In genomic region chr12:66199141-66199540, GRCh38 we compare ENCODE assay signal across 22 cellular contexts. TPM values are rescaled to one million over a fixed set of nuclear protein-coding genes. Genes with fewer than 3 reads are reported as not detected.
A peak's percentile ranks its signal among the peaks of the same experiment; 100 is the strongest.
DNase-seq lines count a peak whose midpoint lies in the region; ATAC-seq and TF ChIP-seq lines count a peak whose summit lies in the region.
"Had no signal": no experiment of that assay in that cellular context is flagged by ENCODE, and none has a peak within 500 bp of the region (broad histone marks: within the 10 kb centered on the region; RNA-seq: fewer than 3 reads in every experiment).

No MANE protein-coding gene starts in this region.

- H3K9me3 ChIP-seq in right atrium auricular region (no peaks in the 10 kb centered on the region), subcutaneous abdominal adipose tissue (ENCODE audit: control insufficient read depth in 5 of 5, low read length in 5 of 5) (peaks cover 0 to 4% (median 3%) of the 10 kb centered on the region in 5 donors)
- H3K9me3 ChIP-seq: BLaER1, HAP-1 had no signal

- H3K4me3 Mint-ChIP-seq in dendritic cell treated with granulocyte-macrophage colony-stimulating factor and Interleukin-4, amounts not matched to agents 40 ng/mL and 50 ng/mL, for 4 days, result no peak overlapping the region
- H3K4me3 Mint-ChIP-seq: B cell; CD4-positive, alpha-beta T cell; CD8-positive, alpha-beta memory T cell; HFFc6 had no signal

- peaks cover 53% of the 10 kb centered on the region for H3K4me1 Mint-ChIP-seq in dendritic cell treated with granulocyte-macrophage colony-stimulating factor and Interleukin-4, amounts not matched to agents 40 ng/mL and 50 ng/mL, for 4 days (ENCODE audit: low read depth)

- peak overlapping the region in 1 of 5 donors; percentile 6 for H3K9ac ChIP-seq in subcutaneous abdominal adipose tissue (ENCODE audit: low read length in 5 of 5)
- H3K9ac ChIP-seq: BLaER1 had no signal

- no peaks in the 10 kb centered on the region for H3K27me3 Mint-ChIP-seq in dendritic cell treated with granulocyte-macrophage colony-stimulating factor and Interleukin-4, amounts not matched to agents 40 ng/mL and 50 ng/mL, for 4 days

- H3K4me3 ChIP-seq in right atrium auricular region (no peak overlapping the region), subcutaneous abdominal adipose tissue (ENCODE audit: low read depth in 1 of 5, low read length in 5 of 5) (no peak overlapping the region)
- H3K4me3 ChIP-seq: BLaER1, GM12878, HAP-1 had no signal

- H3K4me1 ChIP-seq in right atrium auricular region (peaks cover 0 to 16% of the 10 kb centered on the region in 2 donors), subcutaneous abdominal adipose tissue (ENCODE audit: control insufficient read depth in 5 of 5, insufficient read depth in 5 of 5, low read length in 5 of 5) (peaks cover 3 to 22% (median 19%) of the 10 kb centered on the region in 5 donors)
- H3K4me1 ChIP-seq: BLaER1, HAP-1 had no signal

- H3K36me3 ChIP-seq in right atrium auricular region (no peaks in the 10 kb centered on the region), subcutaneous abdominal adipose tissue (ENCODE audit: control insufficient read depth in 5 of 5, insufficient read depth in 5 of 5, low read length in 5 of 5) (peaks cover 0 to 5% (median 2%) of the 10 kb centered on the region in 5 donors)
- H3K36me3 ChIP-seq: BLaER1, HAP-1 had no signal

- H3K9me3 Mint-ChIP-seq in dendritic cell treated with granulocyte-macrophage colony-stimulating factor and Interleukin-4, amounts not matched to agents 40 ng/mL and 50 ng/mL, for 4 days, result no peaks in the 10 kb centered on the region
- H3K9me3 Mint-ChIP-seq: CD4-positive, alpha-beta T cell had no signal

- H3K36me3 Mint-ChIP-seq in dendritic cell treated with granulocyte-macrophage colony-stimulating factor and Interleukin-4, amounts not matched to agents 40 ng/mL and 50 ng/mL, for 4 days (ENCODE audit: low read depth), result peaks cover 43% of the 10 kb centered on the region

- TF ChIP-seq CTCF in right atrium auricular region (IDR thresholded peaks at IDR 0.05), result no peak
- TF ChIP-seq CTCF in omental fat pad (IDR thresholded peaks at IDR 0.05), result no peak

- intact Hi-C loops in Right ventricle myocardium inferior (cut with DNase I), result no loop called here
- intact Hi-C loops in dendritic cell treated with granulocyte-macrophage colony-stimulating factor and Interleukin-4, amounts not matched to agents 40 ng/mL and 50 ng/mL, for 4 days (cut with micrococcal nuclease), result no loop called here

- H3K27me3 ChIP-seq in right atrium auricular region (no peaks in the 10 kb centered on the region), subcutaneous abdominal adipose tissue (ENCODE audit: control insufficient read depth in 5 of 5, insufficient read depth in 4 of 5, low read length in 5 of 5) (no peaks in the 10 kb centered on the region)
- H3K27me3 ChIP-seq: BLaER1 had no signal

- ATAC-seq in Right ventricle myocardium inferior (peak; percentile 26), omental fat pad (ENCODE audit: low FRiP score) (peak; percentile 57)
- ATAC-seq: GM12878 had no signal

- H3K27ac ChIP-seq in right atrium auricular region (no peak overlapping the region), subcutaneous abdominal adipose tissue (ENCODE audit: low read depth, low read length) (peak overlapping the region; percentile 17)
- H3K27ac ChIP-seq: 22Rv1, BLaER1, C4-2B had no signal

- H3K27ac Mint-ChIP-seq in dendritic cell treated with granulocyte-macrophage colony-stimulating factor and Interleukin-4, amounts not matched to agents 40 ng/mL and 50 ng/mL, for 4 days, result peak overlapping the region; percentile 1
- H3K27ac Mint-ChIP-seq: B cell; CD4-positive, alpha-beta T cell; CD8-positive, alpha-beta memory T cell; HFFc6 had no signal

- DNase-seq in Right ventricle myocardium inferior (ENCODE audit: missing footprints) (no peak), right atrium auricular region (ENCODE audit: low spot score) (no peak), omental fat pad (ENCODE audit: low spot score) (no peak), germinal center (ENCODE audit: low spot score) (no peak)
- DNase-seq in activated effector memory CD4-positive, alpha-beta T cell treated with Interleukin-2 at 50 U/mL for 16 hours, result no peak
- DNase-seq in activated CD4-positive, CD25-positive, alpha-beta regulatory T cell (lab: John Stamatoyannopoulos, UW), result no peak
- DNase-seq: CD4-positive, alpha-beta T cell; CD8-positive, alpha-beta memory T cell; DMS 273 treated with DMSO at 0.1 percent for 48 hours; DMS79; EL; GDM1; GOT3; HFFc6 had no signal

RNA-seq across cellular contexts. Expression of gene IRAK3, which starts 10.1 kb away (rescaled TPM):
- total RNA-seq in Right ventricle myocardium inferior (5.0 TPM), right atrium auricular region (10 to 100 TPM; 12.3 to 15.8 TPM), omental fat pad (100 to 1,000 TPM in 1 of 4 donors, 10 to 100 TPM in 3; 62.3 to 136 (median 76.2) TPM)

RNA-seq across cellular contexts. Expression of gene TMBIM4, which starts 29.3 kb away (rescaled TPM):
- 67.6 TPM for total RNA-seq in Right ventricle myocardium inferior
- 100 to 1,000 TPM; 107 to 139 TPM for total RNA-seq in right atrium auricular region
- total RNA-seq in omental fat pad, result 100 to 1,000 TPM; 137 to 231 (median 209) TPM
